1 cellular context compared by ENCODE assay signal in the genomic region with DNA sequence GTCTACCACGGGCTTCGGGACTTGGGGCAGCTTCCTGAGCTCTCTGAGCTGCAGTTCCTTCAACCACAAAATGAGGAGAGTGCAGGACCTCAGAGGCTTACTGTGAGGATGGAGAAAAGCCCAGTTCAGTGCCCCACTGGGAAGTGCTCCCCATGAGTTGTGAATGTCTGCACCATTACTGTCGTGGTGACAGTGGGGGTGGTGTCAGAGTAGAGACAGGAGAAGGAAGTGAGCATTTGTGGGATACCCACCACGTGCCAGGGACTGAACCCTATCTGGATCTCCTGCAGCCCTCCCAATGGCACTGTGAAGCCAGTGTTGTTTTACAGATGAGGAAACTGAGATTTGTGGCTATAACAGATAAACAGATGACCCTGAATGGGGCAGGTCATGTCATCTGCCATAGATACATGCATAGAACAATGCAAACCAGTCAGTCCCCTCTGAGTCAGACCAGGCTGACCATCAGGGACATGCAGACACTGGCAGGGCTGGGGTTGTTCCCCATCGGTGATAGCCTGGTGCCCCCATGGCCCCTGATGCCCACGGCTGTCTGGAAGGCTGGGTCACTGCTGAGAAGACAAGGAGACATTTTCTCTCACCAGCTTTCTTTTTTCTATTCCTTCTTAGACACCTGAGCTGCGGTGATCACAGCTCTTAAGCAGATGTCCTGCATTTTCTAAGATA.
TF ChIP-seq lines count a peak whose summit lies in the region.

No MANE protein-coding gene starts in this region.

TF ChIP-seq in HCT116, 20 proteins besides CTCF, POLR2A, EP300 and RAD21 (continued from another document):
- TF ChIP-seq ATF3 (IDR thresholded peaks at IDR 0.05) (no peak), YY1 (IDR thresholded peaks at IDR 0.05; ENCODE audit: extremely low read depth, insufficient replicate concordance, low read depth, low read length) (no peak), REST (IDR thresholded peaks at IDR 0.05; ENCODE audit: low read depth) (no peak)
